ENCODE assay signal across 8 cellular contexts in the genomic region with DNA sequence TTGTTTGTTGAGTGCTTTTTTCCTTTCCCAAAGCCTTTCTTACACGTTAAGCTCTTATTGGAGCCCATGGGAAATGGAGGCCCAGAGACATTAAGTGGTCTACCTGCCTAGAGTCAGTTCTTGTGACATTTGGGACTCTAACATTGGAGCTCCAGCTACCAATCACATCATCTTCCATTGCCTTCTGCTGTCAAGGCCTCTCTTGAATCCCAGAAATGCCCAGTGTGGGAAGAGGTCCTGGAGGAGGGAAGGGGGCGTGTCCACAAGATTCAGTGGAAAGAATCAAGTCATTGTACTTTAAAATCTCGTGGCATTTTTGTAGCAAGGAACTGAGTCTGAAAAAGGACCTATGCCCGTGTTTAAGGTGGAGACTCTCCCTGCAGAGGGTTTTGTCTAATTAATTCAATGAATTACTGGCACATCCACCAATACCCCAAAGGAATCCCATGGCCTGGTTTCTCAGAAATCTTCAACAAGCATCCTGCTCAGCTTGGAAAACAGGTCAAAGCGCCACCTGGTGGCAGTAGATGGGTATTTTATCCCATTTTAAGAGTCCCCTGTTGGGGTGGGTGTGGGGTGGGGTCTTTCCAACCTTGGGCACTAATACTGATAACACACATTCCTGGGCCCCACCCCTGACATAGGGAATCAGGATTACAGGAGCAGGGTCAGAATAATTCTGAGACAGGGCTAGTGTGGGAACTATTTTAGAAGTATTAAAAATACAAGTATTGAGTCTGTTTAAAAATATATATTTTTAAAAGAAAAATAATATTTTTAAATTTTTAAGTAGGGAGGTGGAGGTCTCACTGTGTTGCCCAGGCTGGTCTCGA. TPM values are rescaled to one million over a fixed set of nuclear protein-coding genes. Genes with fewer than 3 reads are reported as not detected.
DNase-seq lines count a peak whose midpoint lies in the region; ATAC-seq, FAIRE-seq and TF ChIP-seq lines count a peak whose summit lies in the region.

No MANE protein-coding gene starts in this region.

- H3K9me3 ChIP-seq in A549, result no peaks in the 10 kb centered on the region

- H3K36me3 Mint-ChIP-seq in activated CD8-positive, alpha-beta T cell treated with anti-CD3 and anti-CD28 coated beads, Interleukin-2, amount 10 ng/mL, durations not matched to agents 7 days and 5 days (ENCODE audit: low read depth), result peaks cover 5% of the 10 kb centered on the region
- peaks cover 20% of the 10 kb centered on the region for H3K36me3 Mint-ChIP-seq in endothelial cell (ENCODE audit: low read depth, unreplicated experiment)
- peaks cover 0 to 2% of the 10 kb centered on the region in 2 donors for H3K36me3 Mint-ChIP-seq in stimulated activated naive B cell treated with anti-CD40 and anti-IgM and Interleukin-4, amounts not matched to agents 10 μg/mL and 1 μg/mL and 100 μg/mL, for 72 hours

- POLR2A ChIA-PET in A549 (lab: Yijun Ruan, JAX), result interaction anchor here (0.7 kb wide), 2 partner anchors 69 to 78 kb away, joined by 3 to 4 read pairs; no protein-coding TSS in a partner anchor
- POLR2A ChIA-PET in activated CD8-positive, alpha-beta T cell treated with anti-CD3 and anti-CD28 coated beads, Interleukin-2, amount 10 ng/mL, durations not matched to agents 7 days and 5 days (lab: Charles Lee), result interaction anchor here (0.7 to 0.9 kb wide), 2 partner anchors 12 to 20 kb away, joined by 3 to 5 read pairs; no protein-coding TSS in a partner anchor

- peaks cover 13% of the 10 kb centered on the region for H3K4me1 Mint-ChIP-seq in activated CD8-positive, alpha-beta T cell treated with anti-CD3 and anti-CD28 coated beads, Interleukin-2, amount 10 ng/mL, durations not matched to agents 7 days and 5 days (ENCODE audit: low read depth)
- H3K4me1 Mint-ChIP-seq in endothelial cell (ENCODE audit: unreplicated experiment), result no peaks in the 10 kb centered on the region
- peaks cover 16 to 20% of the 10 kb centered on the region in 2 donors for H3K4me1 Mint-ChIP-seq in stimulated activated naive B cell treated with anti-CD40 and anti-IgM and Interleukin-4, amounts not matched to agents 10 μg/mL and 1 μg/mL and 100 μg/mL, for 72 hours

- H3K9me3 Mint-ChIP-seq in activated CD8-positive, alpha-beta T cell treated with anti-CD3 and anti-CD28 coated beads, Interleukin-2, amount 10 ng/mL, durations not matched to agents 7 days and 5 days (ENCODE audit: insufficient read depth), result no peaks in the 10 kb centered on the region
- no peaks in the 10 kb centered on the region for H3K9me3 Mint-ChIP-seq in endothelial cell (ENCODE audit: unreplicated experiment)
- H3K9me3 Mint-ChIP-seq in stimulated activated naive B cell treated with anti-CD40 and anti-IgM and Interleukin-4, amounts not matched to agents 10 μg/mL and 1 μg/mL and 100 μg/mL, for 72 hours, result no peaks in the 10 kb centered on the region

- ATAC-seq in A549, result peak; percentile 45 to 88; a peak in 3 of 6 replicates
- peak; percentile 49 for ATAC-seq in activated CD8-positive, alpha-beta T cell treated with anti-CD3 and anti-CD28 coated beads, Interleukin-2, amount 10 ng/mL, durations not matched to agents 7 days and 5 days
- peak; percentile 50 to 55 for ATAC-seq in stimulated activated naive B cell treated with anti-CD40 and anti-IgM and Interleukin-4, amounts not matched to agents 10 μg/mL and 1 μg/mL and 100 μg/mL, for 72 hours (replicated peaks)

- no peak overlapping the region for H3K4me3 ChIP-seq in A549

- TF ChIP-seq EP300 in A549 (IDR thresholded peaks at IDR 0.05), result no peak

- peak; percentile 67 to 77 for TF ChIP-seq RAD21 in A549 (conservative IDR thresholded peaks at IDR 0.05 in 1 of 2, IDR thresholded peaks at IDR 0.05 in 1 of 2)

- CTCF ChIA-PET in A549 (lab: Yijun Ruan, JAX), result interaction anchor here (0.6 to 10.6 kb wide), 26 partner anchors 9 to 153 kb away, joined by 3 to 202 read pairs (median 4); a partner anchor contains a TSS
- CTCF ChIA-PET in activated CD8-positive, alpha-beta T cell treated with anti-CD3 and anti-CD28 coated beads, Interleukin-2, amount 10 ng/mL, durations not matched to agents 7 days and 5 days (lab: Charles Lee), result interaction anchor here (0.6 to 8.5 kb wide), 30 partner anchors 8 to 322 kb away, joined by 3 to 118 read pairs (median 4); a partner anchor contains a TSS

- no peak for TF ChIP-seq POLR2A in A549 (IDR thresholded peaks at IDR 0.05; ENCODE audit: low read length)

- no peaks in the 10 kb centered on the region for H3K4me1 ChIP-seq in A549

- no peak overlapping the region for H3K27ac ChIP-seq in A549

- TF ChIP-seq CTCF in A549 (IDR thresholded peaks at IDR 0.05), result peak; percentile 90
- TF ChIP-seq CTCF in GM12874 (IDR thresholded peaks at IDR 0.05; ENCODE audit: insufficient read depth, low read depth, low read length), result peak; percentile 58; the same call in 1 of the 2 replicates
- TF ChIP-seq CTCF in endothelial cell (IDR thresholded peaks at IDR 0.05; ENCODE audit: unreplicated experiment), result peak; percentile 92

- H3K27ac Mint-ChIP-seq in activated CD8-positive, alpha-beta T cell treated with anti-CD3 and anti-CD28 coated beads, Interleukin-2, amount 10 ng/mL, durations not matched to agents 7 days and 5 days, result no peak overlapping the region
- peak overlapping the region; percentile 4 for H3K27ac Mint-ChIP-seq in endothelial cell (ENCODE audit: unreplicated experiment)
- peak overlapping the region; percentile 56 for H3K27ac Mint-ChIP-seq in stimulated activated naive B cell treated with anti-CD40 and anti-IgM and Interleukin-4, amounts not matched to agents 10 μg/mL and 1 μg/mL and 100 μg/mL, for 72 hours

- DNase-seq in A549 (ENCODE audit: low read depth in 1 of 2, low spot score in 1 of 2) (peak; percentile 60 to 71), NCI-H526 (lab: John Stamatoyannopoulos, UW) (peak; percentile 36 to 64), endothelial cell (ENCODE audit: low spot score) (peak; percentile 80), myocyte (ENCODE audit: low read depth) (peak; percentile 77), ureter (ENCODE audit: low spot score) (no peak)
- DNase-seq in activated CD8-positive, alpha-beta T cell treated with anti-CD3 and anti-CD28 coated beads, Interleukin-2, amount 10 ng/mL, durations not matched to agents 7 days and 5 days, result peak; percentile 68
- no peak for DNase-seq in stimulated activated naive B cell treated with anti-CD40 and anti-IgM and Interleukin-4, amounts not matched to agents 10 μg/mL and 1 μg/mL and 100 μg/mL, for 72 hours

- no peak for FAIRE-seq in A549 (lab: Jason Lieb, UNC)

- no peak overlapping the region for H3K4me3 Mint-ChIP-seq in activated CD8-positive, alpha-beta T cell treated with anti-CD3 and anti-CD28 coated beads, Interleukin-2, amount 10 ng/mL, durations not matched to agents 7 days and 5 days
- no peak overlapping the region for H3K4me3 Mint-ChIP-seq in endothelial cell (ENCODE audit: unreplicated experiment)
- H3K4me3 Mint-ChIP-seq in stimulated activated naive B cell treated with anti-CD40 and anti-IgM and Interleukin-4, amounts not matched to agents 10 μg/mL and 1 μg/mL and 100 μg/mL, for 72 hours, result no peak overlapping the region

- H3K27me3 Mint-ChIP-seq in activated CD8-positive, alpha-beta T cell treated with anti-CD3 and anti-CD28 coated beads, Interleukin-2, amount 10 ng/mL, durations not matched to agents 7 days and 5 days (ENCODE audit: low read depth), result no peaks in the 10 kb centered on the region
- peaks cover 6% of the 10 kb centered on the region for H3K27me3 Mint-ChIP-seq in endothelial cell (ENCODE audit: unreplicated experiment)
- H3K27me3 Mint-ChIP-seq in stimulated activated naive B cell treated with anti-CD40 and anti-IgM and Interleukin-4, amounts not matched to agents 10 μg/mL and 1 μg/mL and 100 μg/mL, for 72 hours, result no peaks in the 10 kb centered on the region

- no peak overlapping the region for H3K4me2 ChIP-seq in A549

- WGBS in A549 (ENCODE audit: missing lambda C conversion rate), result 47% methylated on average over 6 of the region's 6 CpGs

TF ChIP-seq in A549, 52 proteins besides CTCF, POLR2A, EP300 and RAD21:
- TF ChIP-seq SMC3 (IDR thresholded peaks at IDR 0.05) (peak; percentile 94), FOSB (CRISPR knock-in tag; IDR thresholded peaks at IDR 0.05) (no peak)

RNA-seq across cellular contexts. Expression of a gene that starts 24.6 kb away (rescaled TPM):
- polyA plus RNA-seq in A549 (2011; rRNA removed) (14.4 and 15.3 TPM in 2 replicates), A549 (2017; fragmentation: RNase III; extraction: RNeasy Plus Mini Kit Qiagen cat#74134 plus additional on column Dnase treatment) (8.9 to 9.6 TPM (median 9.2 TPM) in 3 replicates)
- 17.4 and 19.3 TPM in 2 replicates for polyA plus RNA-seq in A549 (2012; cell fraction: cytosol; rRNA removed)
- polyA plus RNA-seq in A549 (2012; cell fraction: nucleus; rRNA removed), result 17.5 and 25.7 TPM in 2 replicates
- 35.2 and 35.7 TPM in 2 replicates for polyA minus RNA-seq in A549 (2011; rRNA and poly(A)+ RNA removed)
- 1 to 10 TPM; 5.4 to 7.3 TPM for total RNA-seq in activated CD8-positive, alpha-beta T cell treated with anti-CD3 and anti-CD28 coated beads, Interleukin-2, amount 10 ng/mL, durations not matched to agents 7 days and 5 days
- total RNA-seq in endothelial cell (ENCODE audit: unreplicated experiment) (15.6 TPM), myocyte (17.0 and 22.1 TPM in 2 replicates), ureter (34.2 TPM)
- polyA plus RNA-seq in myocyte (2012), result 30.1 TPM

Comparison
In these comparisons a context has a peak if more than half of its experiments do, and no peak if none do; other contexts are left out.
1. DNase-seq: peak in A549 (2 of 2), NCI-H526 (2 of 2), activated CD8-positive, alpha-beta T cell treated with anti-CD3 and anti-CD28 coated beads, Interleukin-2, amount 10 ng/mL, durations not matched to agents 7 days and 5 days (single experiment), endothelial cell (single experiment) and myocyte (single experiment); none in stimulated activated naive B cell treated with anti-CD40 and anti-IgM and Interleukin-4, amounts not matched to agents 10 μg/mL and 1 μg/mL and 100 μg/mL, for 72 hours (single experiment) and ureter (single experiment).
2. Peak in every context shown above with its lines, with median percentiles within 50 percentile points of each other: ATAC-seq and CTCF ChIP-seq.